Comparison of ENCODE assay signal across 1 cellular context in genomic region chr9:37286530-37287175, GRCh38.
A peak's percentile ranks its signal among the peaks of the same experiment; 100 is the strongest.
TF ChIP-seq lines count a peak whose summit lies in the region.

No MANE protein-coding gene starts in this region.

TF ChIP-seq in HepG2, 621 proteins besides CTCF, POLR2A, EP300 and RAD21 (continued from another document):
- TF ChIP-seq GMEB1 (CRISPR knock-in tag; IDR thresholded peaks at IDR 0.05; ENCODE audit: borderline replicate concordance): no peak
- TF ChIP-seq GABPA (IDR thresholded peaks at IDR 0.05; ENCODE audit: low read depth, low read length): no peak
- no peak for TF ChIP-seq GABPA (CRISPR knock-in tag; IDR thresholded peaks at IDR 0.05; ENCODE audit: low read depth)
- no peak for TF ChIP-seq NCOA5 (CRISPR knock-in tag; IDR thresholded peaks at IDR 0.05)
- no peak for TF ChIP-seq ATF5 (CRISPR knock-in tag; IDR thresholded peaks at IDR 0.05; ENCODE audit: low read depth)
- no peak for TF ChIP-seq RARG (CRISPR knock-in tag; IDR thresholded peaks at IDR 0.05; ENCODE audit: low read depth)
- TF ChIP-seq MED13 (CRISPR knock-in tag; IDR thresholded peaks at IDR 0.05): no peak
- TF ChIP-seq HNRNPK (IDR thresholded peaks at IDR 0.05; ENCODE audit: low read depth, low read length, poor library complexity, severe bottlenecking): peak; percentile 98
- TF ChIP-seq ZSCAN31 (CRISPR knock-in tag; IDR thresholded peaks at IDR 0.05; ENCODE audit: low read depth): no peak
